28 cellular contexts compared by ENCODE assay signal in genomic region chr7:90239625-90240228, GRCh38. TPM values are rescaled to one million over a fixed set of nuclear protein-coding genes. Genes with fewer than 3 reads are reported as not detected.
DNase-seq lines count a peak whose midpoint lies in the region; ATAC-seq and TF ChIP-seq lines count a peak whose summit lies in the region.
"Had no signal": no experiment of that assay in that cellular context is flagged by ENCODE, and none has a peak within 500 bp of the region (broad histone marks: within the 10 kb centered on the region; RNA-seq: fewer than 3 reads in every experiment).

No MANE protein-coding gene starts in this region.

- no peaks in the 10 kb centered on the region for H3K79me2 ChIP-seq in fibroblast of lung (ENCODE audit: control insufficient read depth, insufficient read depth, low read length)

- H3K9me3 ChIP-seq in CD4-positive, alpha-beta memory T cell (ENCODE audit: control insufficient read depth in 1 of 2, low read length in 2 of 2), result no peaks in the 10 kb centered on the region
- H3K9me3 ChIP-seq in SJSA1 (replicated peaks) (no peaks in the 10 kb centered on the region), fibroblast of lung (ENCODE audit: control insufficient read depth, insufficient read depth, low read depth, low read length) (no peaks in the 10 kb centered on the region)
- H3K9me3 ChIP-seq: Caco-2, MG63 had no signal

- H3K4me3 ChIP-seq in CD4-positive, alpha-beta memory T cell (ENCODE audit: low read length in 2 of 2), result no peak overlapping the region
- H3K4me3 ChIP-seq in SJSA1 (peak overlapping the region; percentile 10; the same call in 1 of the 2 replicates), fibroblast of lung (replicated peaks in 1 of 4; ENCODE audit: control extremely low read depth in 1 of 4, insufficient read depth in 1 of 4, low read depth in 3 of 4, low read length in 4 of 4) (no peak overlapping the region)
- H3K4me3 ChIP-seq: BLaER1 treated with 17β-estradiol and CSF1 and Interleukin-3, amounts not matched to agents 10 nM and 100 nM; MG63 had no signal

- no peaks in the 10 kb centered on the region for H3K36me3 ChIP-seq in CD4-positive, alpha-beta memory T cell (ENCODE audit: insufficient read depth, low read length)
- H3K36me3 ChIP-seq in SJSA1 (no peaks in the 10 kb centered on the region), fibroblast of lung (ENCODE audit: control insufficient read depth, insufficient read depth, low read length) (no peaks in the 10 kb centered on the region)
- H3K36me3 ChIP-seq: BLaER1 treated with 17β-estradiol and CSF1 and Interleukin-3, amounts not matched to agents 10 nM and 100 nM; MG63 had no signal

- POLR2A ChIA-PET in CD4-positive, alpha-beta memory T cell (lab: Charles Lee; ENCODE audit: partially characterized antibody), result no interaction called here

- no peak for TF ChIP-seq CTCF in fibroblast of lung (conservative IDR thresholded peaks at IDR 0.05 in 1 of 2, IDR thresholded peaks at IDR 0.05 in 1 of 2; ENCODE audit: low read depth in 1 of 2, low read length in 2 of 2)

- peak overlapping the region in 5 of 8 donors; percentile 3 to 75 (median 47) for H3K4me3 Mint-ChIP-seq in CD4-positive, alpha-beta memory T cell
- H3K4me3 Mint-ChIP-seq: activated CD4-positive, alpha-beta T cell treated with anti-CD3 and anti-CD28 coated beads for 36 hours; activated naive CD8-positive, alpha-beta T cell; nephron had no signal

- peaks cover 0 to 2% of the 10 kb centered on the region in 2 donors for H3K36me3 Mint-ChIP-seq in CD4-positive, alpha-beta memory T cell
- H3K36me3 Mint-ChIP-seq: activated naive CD8-positive, alpha-beta T cell had no signal

- H3K27me3 ChIP-seq in CD4-positive, alpha-beta memory T cell (ENCODE audit: insufficient read depth, low read length), result no peaks in the 10 kb centered on the region
- no peaks in the 10 kb centered on the region for H3K27me3 ChIP-seq in SJSA1 (replicated peaks)
- no peaks in the 10 kb centered on the region for H3K27me3 ChIP-seq in fibroblast of lung (ENCODE audit: control insufficient read depth, insufficient read depth, low read length)
- H3K27me3 ChIP-seq: BLaER1 treated with 17β-estradiol and CSF1 and Interleukin-3, amounts not matched to agents 10 nM and 100 nM; MG63 had no signal

- H3K9ac ChIP-seq in fibroblast of lung (ENCODE audit: insufficient read depth, low read length), result no peak overlapping the region
- H3K9ac ChIP-seq: BLaER1 treated with 17β-estradiol and CSF1 and Interleukin-3, amounts not matched to agents 10 nM and 100 nM had no signal

- CTCF ChIA-PET in CD4-positive, alpha-beta memory T cell (lab: Charles Lee; ENCODE audit: partially characterized antibody), result no interaction called here

- no peak overlapping the region for H3K27ac Mint-ChIP-seq in CD4-positive, alpha-beta memory T cell
- H3K27ac Mint-ChIP-seq: activated CD4-positive, alpha-beta T cell treated with anti-CD3 and anti-CD28 coated beads for 36 hours; activated naive CD8-positive, alpha-beta T cell; nephron had no signal

- intact Hi-C loops in CD4-positive, alpha-beta memory T cell (cut with micrococcal nuclease), result loop anchor here (10.0 kb wide), 1 partner anchor 165 kb away; the partner anchor contains the start of gene CLDN12
- intact Hi-C loops in Right ventricle myocardium inferior (cut with DNase I), result no loop called here

- H3K4me1 ChIP-seq in CD4-positive, alpha-beta memory T cell (ENCODE audit: insufficient read depth, low read length), result peaks cover 8% of the 10 kb centered on the region
- H3K4me1 ChIP-seq in SJSA1 (replicated peaks), result peaks cover 6% of the 10 kb centered on the region; the same call in 1 of the 2 replicates
- no peaks in the 10 kb centered on the region for H3K4me1 ChIP-seq in fibroblast of lung (ENCODE audit: control insufficient read depth, extremely low read depth, insufficient read depth, low read length)
- H3K4me1 ChIP-seq: BLaER1 treated with 17β-estradiol and CSF1 and Interleukin-3, amounts not matched to agents 10 nM and 100 nM had no signal

- H2AFZ ChIP-seq in fibroblast of lung (ENCODE audit: low read length), result no peak overlapping the region

- ATAC-seq in Right ventricle myocardium inferior, result no peak
- no peak for ATAC-seq in HG03521 (IDR thresholded peaks at IDR 0.05; ENCODE audit: unreplicated experiment)
- ATAC-seq: activated CD4-positive, alpha-beta T cell treated with anti-CD3 and anti-CD28 coated beads for 36 hours; HCT116 had no signal

- H3K9me3 Mint-ChIP-seq in CD4-positive, alpha-beta memory T cell, result no peaks in the 10 kb centered on the region
- H3K9me3 Mint-ChIP-seq: nephron had no signal

- DNase-seq in CD4-positive, alpha-beta memory T cell, result no peak
- peak; percentile 46 for DNase-seq in LoVo (ENCODE audit: low spot score)
- no peak for DNase-seq in SJSA1 (ENCODE audit: low read depth in 1 of 2, low spot score in 2 of 2)
- DNase-seq in fibroblast of lung (ENCODE audit: low read depth in 2 of 2), result no peak
- no peak for DNase-seq in ureter (ENCODE audit: low spot score)
- DNase-seq in Right ventricle myocardium inferior (ENCODE audit: missing footprints), result no peak
- no peak for DNase-seq in NCI-H2196 treated with DMSO at 0.1 percent for 48 hours (lab: John Stamatoyannopoulos, UW; ENCODE audit: unreplicated experiment)
- DNase-seq: activated CD4-positive, alpha-beta T cell treated with anti-CD3 and anti-CD28 coated beads for 36 hours; activated effector memory CD4-positive, alpha-beta T cell treated with anti-CD3 and anti-CD28 coated beads, Interleukin-2, amount 50 U/mL, for 16 hours; anterior cingulate cortex; Caco-2; DMS79; effector CD4-positive, alpha-beta T cell; GDM1; hippocampal formation; mammary epithelial cell; MG63; NCI-H2081; NCI-H2227 treated with DMSO at 0.1 percent for 48 hours; NCI-H748 treated with DMSO at 0.1 percent for 48 hours; stimulated activated CD4-positive, alpha-beta T cell treated with anti-CD3 and anti-CD28 coated beads, Interleukin-4, amount 100 ng/mL, for 24 hours; trophoblast cell had no signal

- H3K27me3 Mint-ChIP-seq in CD4-positive, alpha-beta memory T cell, result peaks cover 5 to 8% of the 10 kb centered on the region in 2 donors

- H4K20me1 ChIP-seq in fibroblast of lung (ENCODE audit: control insufficient read depth, extremely low read depth, insufficient read depth, low read length), result no peaks in the 10 kb centered on the region
- H4K20me1 ChIP-seq: BLaER1 treated with 17β-estradiol and CSF1 and Interleukin-3, amounts not matched to agents 10 nM and 100 nM had no signal

- H3K27ac ChIP-seq in CD4-positive, alpha-beta memory T cell (ENCODE audit: low read depth, low read length), result no peak overlapping the region
- H3K27ac ChIP-seq in SJSA1, result no peak overlapping the region
- H3K27ac ChIP-seq in fibroblast of lung (ENCODE audit: insufficient read depth, low read length), result no peak overlapping the region
- H3K27ac ChIP-seq: BLaER1 treated with 17β-estradiol and CSF1 and Interleukin-3, amounts not matched to agents 10 nM and 100 nM had no signal

- peak overlapping the region; percentile 15 for H3K4me2 ChIP-seq in fibroblast of lung (ENCODE audit: extremely low read depth, insufficient read depth, low read length)
- H3K4me2 ChIP-seq: BLaER1 treated with 17β-estradiol and CSF1 and Interleukin-3, amounts not matched to agents 10 nM and 100 nM had no signal

- H3K4me1 Mint-ChIP-seq in CD4-positive, alpha-beta memory T cell, result peaks cover 4 to 13% (median 8%) of the 10 kb centered on the region in 4 donors

RNA-seq across cellular contexts. Expression of gene CFAP69, which starts 5.2 kb away (rescaled TPM):
- total RNA-seq in CD4-positive, alpha-beta memory T cell, result under 1 TPM in 1 of 2 experiments, not detected in 1; 0.58 TPM
- polyA plus RNA-seq in CD4-positive, alpha-beta memory T cell, result not detected
- 0.21 TPM in 1 of 2 replicates, not detected in the other for total RNA-seq in SJSA1 (2014; rRNA removed; shearing (Covaris generic))
- total RNA-seq in fibroblast of lung (6.2 and 7.1 TPM in 2 replicates), ureter (9.3 TPM), Right ventricle myocardium inferior (1.6 TPM)
- 0.99 and 1.3 TPM in 2 replicates for polyA plus RNA-seq in fibroblast of lung
- 1.4 and 2.1 TPM in 2 replicates for polyA plus RNA-seq in fibroblast of lung (2012)
- polyA minus RNA-seq in fibroblast of lung (ENCODE audit: low replicate concordance), result 0.43 TPM in 1 of 2 replicates, not detected in the other

RNA-seq across cellular contexts. Expression of gene STEAP2, which starts 28.2 kb away (rescaled TPM):
- under 1 TPM in 1 of 2 experiments, not detected in 1; 0.06 TPM for total RNA-seq in CD4-positive, alpha-beta memory T cell
- not detected for polyA plus RNA-seq in CD4-positive, alpha-beta memory T cell
- 2.4 and 3.3 TPM in 2 replicates for total RNA-seq in SJSA1 (2014; rRNA removed; shearing (Covaris generic))
- total RNA-seq in fibroblast of lung (26.3 and 29.8 TPM in 2 replicates), ureter (47.1 TPM), Right ventricle myocardium inferior (10.8 TPM)
- polyA plus RNA-seq in fibroblast of lung, result 11.4 and 16.5 TPM in 2 replicates
- polyA plus RNA-seq in fibroblast of lung (2012), result 4.2 and 5.9 TPM in 2 replicates
- 1.6 and 3.3 TPM in 2 replicates for polyA minus RNA-seq in fibroblast of lung (ENCODE audit: low replicate concordance)
- total RNA-seq: activated CD4-positive, alpha-beta T cell treated with anti-CD3 and anti-CD28 coated beads for 36 hours; osteocyte had no signal
